In genomic region chr21:39685991-39686390, GRCh38 we compare ENCODE assay signal across 15 cellular contexts. TPM values are rescaled to one million over a fixed set of nuclear protein-coding genes. Genes with fewer than 3 reads are reported as not detected.
DNase-seq lines count a peak whose midpoint lies in the region; ATAC-seq and TF ChIP-seq lines count a peak whose summit lies in the region.
"Had no signal": no experiment of that assay in that cellular context is flagged by ENCODE, and none has a peak within 500 bp of the region (broad histone marks: within the 10 kb centered on the region; RNA-seq: fewer than 3 reads in every experiment).

No MANE protein-coding gene starts in this region.

- no peaks in the 10 kb centered on the region for H3K27me3 ChIP-seq in colonic mucosa
- H3K27me3 ChIP-seq in testis = no peaks in the 10 kb centered on the region
- no peaks in the 10 kb centered on the region for H3K27me3 ChIP-seq in MM.1S (replicated peaks; ENCODE audit: insufficient read depth, low read length)
- H3K27me3 ChIP-seq: BLaER1 treated with 17β-estradiol and CSF1 and Interleukin-3, amounts not matched to agents 10 nM and 100 nM had no signal

- H3K4me1 ChIP-seq in colonic mucosa (no peaks in the 10 kb centered on the region), testis (no peaks in the 10 kb centered on the region), MM.1S (ENCODE audit: low read length) (no peaks in the 10 kb centered on the region)
- H3K4me1 ChIP-seq: BLaER1 treated with 17β-estradiol and CSF1 and Interleukin-3, amounts not matched to agents 10 nM and 100 nM had no signal

- H3K4me2 ChIP-seq in MM.1S (ENCODE audit: low read depth, low read length) = no peak overlapping the region
- H3K4me2 ChIP-seq: BLaER1 treated with 17β-estradiol and CSF1 and Interleukin-3, amounts not matched to agents 10 nM and 100 nM had no signal

- no peaks in the 10 kb centered on the region for H4K20me1 ChIP-seq in MM.1S (ENCODE audit: insufficient read depth, low read length)
- H4K20me1 ChIP-seq: BLaER1 treated with 17β-estradiol and CSF1 and Interleukin-3, amounts not matched to agents 10 nM and 100 nM had no signal

- H3K27ac ChIP-seq in 22Rv1 (peak overlapping the region; percentile 88), colonic mucosa (peak overlapping the region; percentile 79), testis (no peak overlapping the region), MM.1S (ENCODE audit: low read length) (no peak overlapping the region)
- H3K27ac ChIP-seq: BLaER1 treated with 17β-estradiol and CSF1 and Interleukin-3, amounts not matched to agents 10 nM and 100 nM had no signal

- TF ChIP-seq POLR2A in testis (IDR thresholded peaks at IDR 0.05) = no peak

- intact Hi-C loops in colonic mucosa (cut with DNase I) (no loop called here), testis (cut with DNase I; ENCODE audit: low total_unique reads) (no loop called here)

- TF ChIP-seq CTCF in 22Rv1 (IDR thresholded peaks at IDR 0.05) (no peak), colonic mucosa (IDR thresholded peaks at IDR 0.05) (no peak), testis (IDR thresholded peaks at IDR 0.05) (no peak), MM.1S (IDR thresholded peaks at IDR 0.05; ENCODE audit: low read length) (no peak)

- no peaks in the 10 kb centered on the region for H3F3A ChIP-seq in MM.1S (ENCODE audit: insufficient read depth, low read length)

- H3K79me2 ChIP-seq in MM.1S (ENCODE audit: low read length) = no peaks in the 10 kb centered on the region

- H2AFZ ChIP-seq in MM.1S (ENCODE audit: low read length) = no peak overlapping the region

- no peaks in the 10 kb centered on the region for H3K36me3 ChIP-seq in colonic mucosa
- H3K36me3 ChIP-seq in testis (ENCODE audit: low read depth, missing control alignments) = no peaks in the 10 kb centered on the region
- H3K36me3 ChIP-seq in MM.1S (replicated peaks; ENCODE audit: insufficient read depth, low read length) = no peaks in the 10 kb centered on the region
- H3K36me3 ChIP-seq: BLaER1 treated with 17β-estradiol and CSF1 and Interleukin-3, amounts not matched to agents 10 nM and 100 nM had no signal

- WGBS in testis, 2 donors = 59 to 80% methylated on average over 5 of the region's 5 CpGs

- no peaks in the 10 kb centered on the region for H3K9me3 ChIP-seq in colonic mucosa
- no peaks in the 10 kb centered on the region for H3K9me3 ChIP-seq in testis
- H3K9me3 ChIP-seq in MM.1S (replicated peaks; ENCODE audit: insufficient read depth, low read length) = no peaks in the 10 kb centered on the region

- DNase-seq in SK-MEL-5 (ENCODE audit: low read depth, low spot score) (peak; percentile 8), colonic mucosa (no peak), testis (peak; percentile 61), MM.1S (no peak)
- DNase-seq in stimulated activated naive CD8-positive, alpha-beta T cell treated with anti-CD3 and anti-CD28 coated beads, Interleukin-15, Interleukin-2, amounts not matched to agents 100 U/mL and 50 U/mL, for 24 hours = no peak
- DNase-seq: ACHN; Calu3; CD4-positive, CD25-positive, alpha-beta regulatory T cell; DMS 273 treated with DMSO at 0.1 percent for 48 hours; DMS79 treated with DMSO at 0.1 percent for 48 hours; EL; HCEC 1CT had no signal

- no peaks in the 10 kb centered on the region for H3K9me2 ChIP-seq in MM.1S (replicated peaks; ENCODE audit: insufficient read depth, low read length)

- ATAC-seq in stimulated activated naive CD8-positive, alpha-beta T cell treated with anti-CD3 and anti-CD28 coated beads, Interleukin-15, Interleukin-2, amounts not matched to agents 100 U/mL and 50 U/mL, for 24 hours = no peak
- no peak for ATAC-seq in GM19324 (IDR thresholded peaks at IDR 0.05; ENCODE audit: low FRiP score, unreplicated experiment)

- H3K9ac ChIP-seq in colonic mucosa (ENCODE audit: low read depth in 2 of 2, low read length in 2 of 2) (no peak overlapping the region), MM.1S (ENCODE audit: low read length) (no peak overlapping the region)
- H3K9ac ChIP-seq: BLaER1 treated with 17β-estradiol and CSF1 and Interleukin-3, amounts not matched to agents 10 nM and 100 nM had no signal

- no peak overlapping the region for H3K4me3 ChIP-seq in colonic mucosa
- peak overlapping the region in 1 of 2 donors; percentile 8 for H3K4me3 ChIP-seq in testis
- H3K4me3 ChIP-seq in MM.1S (ENCODE audit: low read length) = no peak overlapping the region
- H3K4me3 ChIP-seq: BLaER1 treated with 17β-estradiol and CSF1 and Interleukin-3, amounts not matched to agents 10 nM and 100 nM had no signal

- in situ Hi-C loops in SK-MEL-5 (cut with HindIII; ENCODE audit: low pct_unique_long_range_greater_than_20kb, low sequenced_read_pairs) = no loop called here

RNA-seq across cellular contexts. Expression of gene IGSF5, which starts 59.0 kb away (rescaled TPM):
- total RNA-seq in SK-MEL-5 (2014; rRNA removed; shearing (Covaris generic)) = 0.48 TPM in 2 replicates
- polyA plus RNA-seq in SK-MEL-5 (2015; cell fraction: cytosol; rRNA removed) = 0.35 TPM in 1 of 2 replicates, not detected in the other
- polyA plus RNA-seq in SK-MEL-5 (2015; cell fraction: nucleus; rRNA removed) = not detected in 2 replicates
- total RNA-seq in colonic mucosa (under 1 TPM; 0.64 to 0.82 TPM), testis (under 1 TPM; 0.39 to 0.62 TPM)
- polyA plus RNA-seq in testis (ENCODE audit: insufficient read depth, low read depth, low replicate concordance) = 1.6 TPM
- total RNA-seq: CD4-positive, CD25-positive, alpha-beta regulatory T cell had no signal
- polyA plus RNA-seq: CD4-positive, CD25-positive, alpha-beta regulatory T cell had no signal

Comparison
In these comparisons a context has a peak if more than half of its experiments do, and no peak if none do; other contexts are left out.
1. H3K27ac ChIP-seq: peak in 22Rv1 (single experiment) and colonic mucosa (single experiment); none in testis (0 of 2) and MM.1S (single experiment).
2. DNase-seq: peak in SK-MEL-5 (single experiment) and testis (single experiment); none in colonic mucosa (single experiment), MM.1S (single experiment) and stimulated activated naive CD8-positive, alpha-beta T cell treated with anti-CD3 and anti-CD28 coated beads, Interleukin-15, Interleukin-2, amounts not matched to agents 100 U/mL and 50 U/mL, for 24 hours (single experiment).